Comparison of ENCODE assay signal across 29 cellular contexts in genomic region chr6:115370202-115370601, GRCh38.
"Had no signal": no experiment of that assay in that cellular context is flagged by ENCODE, and none has a peak within 500 bp of the region (broad histone marks: within the 10 kb centered on the region; RNA-seq: fewer than 3 reads in every experiment).

No MANE protein-coding gene starts in this region.

- H3K36me3 Mint-ChIP-seq: stimulated activated effector memory CD8-positive, alpha-beta T cell treated with anti-CD3 and anti-CD28 coated beads, Interleukin-12 subunit alpha, Interleukin-12 subunit beta, amount 100 ng/mL, for 72 hours; type B pancreatic cell had no signal

- H3K9me3 ChIP-seq: ovary, psoas muscle, right lobe of liver, suprapubic skin, testis, tibial artery, transverse colon, upper lobe of right lung, uterus had no signal

- H3K4me1 ChIP-seq: neural progenitor cell, parathyroid adenoma, psoas muscle, right lobe of liver, sigmoid colon, suprapubic skin, testis, tibial artery, transverse colon, upper lobe of right lung, uterus had no signal

- DNase-seq: natural killer cell; occipital lobe; ovary; posterior cingulate gyrus; psoas muscle; right cardiac atrium; right lobe of liver; sigmoid colon; small intestine; stimulated activated CD4-positive, alpha-beta T cell treated with anti-CD3 and anti-CD28 coated beads, Interleukin-15, amount 100 ng/mL, for 24 hours; stimulated activated CD4-positive, alpha-beta T cell treated with anti-CD3 and anti-CD28 coated beads, Interleukin-2, amount 100 ng/mL, for 24 hours; stimulated activated CD4-positive, alpha-beta T cell treated with anti-CD3 and anti-CD28 coated beads, Interleukin-2, amount 100 ng/mL, for 48 hours; stimulated activated CD4-positive, alpha-beta T cell treated with anti-CD3 and anti-CD28 coated beads, Interleukin-4, amount 100 ng/mL, for 24 hours; stimulated activated naive CD4-positive, alpha-beta T cell; stimulated activated naive CD8-positive, alpha-beta T cell treated with anti-CD3 and anti-CD28 coated beads, Interleukin-15, amount 100 ng/mL, for 72 hours; stimulated activated naive CD8-positive, alpha-beta T cell treated with anti-CD3 and anti-CD28 coated beads, Interleukin-15, Interleukin-2, amounts not matched to agents 100 U/mL and 50 U/mL, for 24 hours; substantia nigra; testis; tibial artery; transverse colon; upper lobe of right lung; uterus had no signal

- H3K4me3 ChIP-seq: neural progenitor cell, ovary, psoas muscle, right lobe of liver, sigmoid colon, suprapubic skin, testis, tibial artery, transverse colon, upper lobe of right lung, uterus had no signal

- H3K27me3 Mint-ChIP-seq: progenitor cell of endocrine pancreas; stimulated activated naive CD8-positive, alpha-beta T cell treated with anti-CD3 and anti-CD28 coated beads, Interleukin-15, amount 100 ng/mL, for 72 hours; type B pancreatic cell had no signal

- H3K4me1 Mint-ChIP-seq: natural killer cell; nephron; neural progenitor cell; stimulated activated effector memory CD8-positive, alpha-beta T cell treated with anti-CD3 and anti-CD28 coated beads, Interleukin-12 subunit alpha, Interleukin-12 subunit beta, amount 100 ng/mL, for 72 hours; stimulated activated naive CD8-positive, alpha-beta T cell treated with anti-CD3 and anti-CD28 coated beads, Interleukin-15, amount 100 ng/mL, for 72 hours had no signal

- H3K27ac Mint-ChIP-seq: natural killer cell; nephron; neural progenitor cell; progenitor cell of endocrine pancreas; stimulated activated effector memory CD8-positive, alpha-beta T cell treated with anti-CD3 and anti-CD28 coated beads, Interleukin-12 subunit alpha, Interleukin-12 subunit beta, amount 100 ng/mL, for 72 hours; stimulated activated naive CD8-positive, alpha-beta T cell treated with anti-CD3 and anti-CD28 coated beads, Interleukin-15, amount 100 ng/mL, for 72 hours; type B pancreatic cell had no signal

- H3K36me3 ChIP-seq: neural progenitor cell, ovary, right lobe of liver, sigmoid colon, suprapubic skin, tibial artery, transverse colon, upper lobe of right lung, uterus had no signal

- H3K27me3 ChIP-seq: neural progenitor cell, ovary, right lobe of liver, sigmoid colon, suprapubic skin, testis, tibial artery, transverse colon, upper lobe of right lung, uterus had no signal

- ATAC-seq: natural killer cell; psoas muscle; right cardiac atrium; right lobe of liver; stimulated activated effector memory CD8-positive, alpha-beta T cell treated with anti-CD3 and anti-CD28 coated beads, Interleukin-12 subunit alpha, Interleukin-12 subunit beta, amount 100 ng/mL, for 72 hours; stimulated activated naive CD8-positive, alpha-beta T cell treated with anti-CD3 and anti-CD28 coated beads, Interleukin-15, amount 100 ng/mL, for 72 hours; stimulated activated naive CD8-positive, alpha-beta T cell treated with anti-CD3 and anti-CD28 coated beads, Interleukin-15, Interleukin-2, amounts not matched to agents 100 U/mL and 50 U/mL, for 24 hours; upper lobe of right lung had no signal

- H3K4me3 Mint-ChIP-seq: natural killer cell; nephron; neural progenitor cell; stimulated activated effector memory CD8-positive, alpha-beta T cell treated with anti-CD3 and anti-CD28 coated beads, Interleukin-12 subunit alpha, Interleukin-12 subunit beta, amount 100 ng/mL, for 72 hours; stimulated activated naive CD8-positive, alpha-beta T cell treated with anti-CD3 and anti-CD28 coated beads, Interleukin-15, amount 100 ng/mL, for 72 hours; type B pancreatic cell had no signal

- H3K27ac ChIP-seq: neural progenitor cell, ovary, parathyroid adenoma, psoas muscle, right lobe of liver, sigmoid colon, suprapubic skin, testis, tibial artery, transverse colon, upper lobe of right lung, uterus had no signal
